1 cellular context compared by ENCODE assay signal in genomic region chr16:85462405-85463227, GRCh38.
TF ChIP-seq lines count a peak whose summit lies in the region.

No MANE protein-coding gene starts in this region.

TF ChIP-seq in HepG2, 621 proteins besides CTCF, POLR2A, EP300 and RAD21 (continued from another document):
- TF ChIP-seq THAP8 (CRISPR knock-in tag; IDR thresholded peaks at IDR 0.05; ENCODE audit: borderline replicate concordance) (no peak), ZNF33A (CRISPR knock-in tag; IDR thresholded peaks at IDR 0.05; ENCODE audit: borderline replicate concordance) (no peak), GABPB1 (CRISPR knock-in tag; IDR thresholded peaks at IDR 0.05) (0 out of 2 replicates have a peak, but pooled peaks have one; percentile 4), ZNF773 (CRISPR knock-in tag; IDR thresholded peaks at IDR 0.05; ENCODE audit: borderline replicate concordance) (no peak), HMGXB4 (CRISPR knock-in tag; IDR thresholded peaks at IDR 0.05; ENCODE audit: borderline replicate concordance in 1 of 2, low read depth in 1 of 2) (no peak), CHD2 (IDR thresholded peaks at IDR 0.05; ENCODE audit: low read depth, low read length) (no peak), ATF4 (CRISPR knock-in tag; IDR thresholded peaks at IDR 0.05) (no peak), KLF6 (CRISPR knock-in tag; IDR thresholded peaks at IDR 0.05) (no peak), ZNF547 (CRISPR knock-in tag; IDR thresholded peaks at IDR 0.05) (no peak), XRCC5 (optimal IDR thresholded peaks at IDR 0.05; ENCODE audit: low read length) (no peak), ZBTB37 (CRISPR knock-in tag; IDR thresholded peaks at IDR 0.05) (no peak), PATZ1 (CRISPR knock-in tag; IDR thresholded peaks at IDR 0.05) (peak; percentile 6; the same call in 1 of the 2 replicates), SNAPC5 (CRISPR knock-in tag; IDR thresholded peaks at IDR 0.05; ENCODE audit: borderline replicate concordance) (no peak), CREB1 (IDR thresholded peaks at IDR 0.05) (no peak), CREB1 (CRISPR knock-in tag; IDR thresholded peaks at IDR 0.05) (no peak)
TF ChIP-seq in HepG2: peak in this region for 2.
